17 cellular contexts compared by ENCODE assay signal in the genomic region with DNA sequence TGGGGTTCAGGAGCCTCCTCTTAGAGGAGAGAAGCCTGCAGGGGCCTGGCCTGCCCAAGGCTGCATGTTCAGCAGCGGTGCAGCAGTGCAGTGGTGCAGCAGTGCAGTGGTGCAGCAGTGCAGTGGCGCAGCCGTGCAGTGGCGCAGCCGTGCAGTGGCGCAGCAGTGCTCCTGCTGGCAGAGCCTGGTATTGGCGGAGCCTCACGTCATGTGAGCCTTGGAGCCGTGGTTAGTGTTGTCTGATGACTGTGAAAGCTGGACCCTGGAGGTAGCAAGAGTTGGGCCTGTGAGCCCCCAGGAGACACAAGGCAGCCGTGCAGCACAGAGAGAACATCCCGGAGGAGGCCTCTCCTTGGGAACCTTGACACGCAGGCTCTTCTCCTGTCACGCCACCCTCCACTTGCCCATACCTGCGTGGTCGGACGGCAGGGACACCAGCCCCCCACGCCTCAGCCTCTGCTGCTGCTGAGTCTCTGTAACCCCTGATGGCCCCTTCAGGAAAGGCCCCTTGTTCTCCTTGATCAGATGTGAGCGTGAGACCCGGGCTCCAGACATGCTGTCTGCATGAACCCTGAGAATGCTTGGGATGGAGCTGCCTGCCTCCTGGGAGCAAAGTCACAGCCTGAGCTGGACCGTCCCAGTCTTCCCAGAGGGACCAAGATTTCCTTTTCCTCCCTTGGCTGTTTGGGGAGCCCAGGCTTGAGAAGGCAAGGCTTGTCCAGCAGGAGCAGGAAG.
A peak's percentile ranks its signal among the peaks of the same experiment; 100 is the strongest.
DNase-seq lines count a peak whose midpoint lies in the region; ATAC-seq and TF ChIP-seq lines count a peak whose summit lies in the region.
"Had no signal": no experiment of that assay in that cellular context is flagged by ENCODE, and none has a peak within 500 bp of the region (broad histone marks: within the 10 kb centered on the region; RNA-seq: fewer than 3 reads in every experiment).

No MANE protein-coding gene starts in this region.

- H3K9ac ChIP-seq in trophoblast cell (ENCODE audit: low read length) = no peak overlapping the region

- H3K4me2 ChIP-seq in trophoblast cell (ENCODE audit: low read length) = no peak overlapping the region

- no peak overlapping the region for H3K23ac ChIP-seq in trophoblast cell (ENCODE audit: low read length)

- intact Hi-C loops in left lung (cut with DNase I) = no loop called here

- H3K4me1 ChIP-seq in trophoblast cell (ENCODE audit: control insufficient read depth in 1 of 2, insufficient read depth in 2 of 2, low read length in 2 of 2) (no peaks in the 10 kb centered on the region), left lung (no peaks in the 10 kb centered on the region)
- H3K4me1 ChIP-seq: gastroesophageal sphincter, sigmoid colon, thyroid gland had no signal

- no peaks in the 10 kb centered on the region for H3K79me2 ChIP-seq in trophoblast cell (ENCODE audit: control insufficient read depth, insufficient read depth, low read length, poor library complexity)

- no peak overlapping the region for H2BK12ac ChIP-seq in trophoblast cell (ENCODE audit: low read length)

- H3K27ac Mint-ChIP-seq in activated naive CD8-positive, alpha-beta T cell treated with anti-CD3 and anti-CD28 coated beads, Interleukin-2, amount 50 U/mL, for 24 hours = no peak overlapping the region
- H3K27ac Mint-ChIP-seq: CD4-positive, CD25-positive, alpha-beta regulatory T cell; nephron had no signal

- no peak overlapping the region for H3K14ac ChIP-seq in trophoblast cell (ENCODE audit: low read length)

- H3K36me3 ChIP-seq in GM06990 (ENCODE audit: control insufficient read depth, insufficient read depth, low read length) (no peaks in the 10 kb centered on the region), trophoblast cell (ENCODE audit: control insufficient read depth in 1 of 2, insufficient read depth in 2 of 2, low read length in 2 of 2) (no peaks in the 10 kb centered on the region), left lung (no peaks in the 10 kb centered on the region)
- H3K36me3 ChIP-seq: gastroesophageal sphincter, sigmoid colon, thyroid gland had no signal

- no peaks in the 10 kb centered on the region for H3K27me3 ChIP-seq in GM06990 (replicated peaks; ENCODE audit: control insufficient read depth, insufficient read depth, low read length)
- H3K27me3 ChIP-seq in trophoblast cell (ENCODE audit: insufficient read depth, low read length) = no peaks in the 10 kb centered on the region
- no peaks in the 10 kb centered on the region for H3K27me3 ChIP-seq in left lung
- H3K27me3 ChIP-seq: thyroid gland had no signal

- no peak overlapping the region for H4K12ac ChIP-seq in trophoblast cell (ENCODE audit: low read depth, low read length)

- no peak overlapping the region for H2BK5ac ChIP-seq in trophoblast cell (ENCODE audit: low read depth, low read length, poor library complexity)

- H2AFZ ChIP-seq in trophoblast cell (ENCODE audit: insufficient read depth, low read length, poor library complexity) = no peak overlapping the region

- WGBS in trophoblast cell (ENCODE audit: extremely low coverage, insufficient coverage, insufficient read length) = no CpG with 5 or more reads among the region's 20 CpGs

- H2BK120ac ChIP-seq in trophoblast cell (ENCODE audit: insufficient read depth, low read length, poor library complexity) = no peak overlapping the region

- H3K9me3 ChIP-seq in trophoblast cell (ENCODE audit: insufficient read depth, low read depth, low read length) = peaks cover 3% of the 10 kb centered on the region
- H3K9me3 ChIP-seq in left lung = peaks cover 0 to 21% of the 10 kb centered on the region in 2 donors
- H3K9me3 ChIP-seq: thyroid gland had no signal

- H4K91ac ChIP-seq in trophoblast cell (ENCODE audit: low read depth, low read length) = no peak overlapping the region

- no peak overlapping the region for H3K4me3 Mint-ChIP-seq in activated naive CD8-positive, alpha-beta T cell treated with anti-CD3 and anti-CD28 coated beads, Interleukin-2, amount 50 U/mL, for 24 hours
- H3K4me3 Mint-ChIP-seq: CD4-positive, CD25-positive, alpha-beta regulatory T cell; nephron had no signal

- H3K4ac ChIP-seq in trophoblast cell (ENCODE audit: low read depth, low read length) = no peak overlapping the region

- H4K8ac ChIP-seq in trophoblast cell (ENCODE audit: low read depth, low read length) = no peak overlapping the region

- H3K27ac ChIP-seq in coronary artery (no peak overlapping the region), trophoblast cell (ENCODE audit: low read depth, low read length) (no peak overlapping the region), left lung (no peak overlapping the region)
- H3K27ac ChIP-seq: gastroesophageal sphincter, sigmoid colon, thyroid gland had no signal

- H3K4me3 ChIP-seq in GM06990 (replicated peaks; ENCODE audit: low read depth, low read length) (no peak overlapping the region), coronary artery (no peak overlapping the region), trophoblast cell (ENCODE audit: low read depth, low read length) (peak overlapping the region; percentile 8), left lung (no peak overlapping the region)
- H3K4me3 ChIP-seq: gastroesophageal sphincter, sigmoid colon, thyroid gland had no signal

- H3K79me1 ChIP-seq in trophoblast cell (ENCODE audit: low read length) = no peaks in the 10 kb centered on the region

- TF ChIP-seq CTCF in GM06990 (IDR thresholded peaks at IDR 0.05; ENCODE audit: insufficient read depth, low read length, poor library complexity, severe bottlenecking) = peak; percentile 14
- no peak for TF ChIP-seq CTCF in coronary artery (IDR thresholded peaks at IDR 0.05)
- TF ChIP-seq CTCF in left lung (IDR thresholded peaks at IDR 0.05) = no peak

- H3K9me3 Mint-ChIP-seq in activated naive CD8-positive, alpha-beta T cell treated with anti-CD3 and anti-CD28 coated beads, Interleukin-2, amount 50 U/mL, for 24 hours = peaks cover 20% of the 10 kb centered on the region

- no peak for DNase-seq in GM06990 (ENCODE audit: extremely low read depth, insufficient read length)
- peak; percentile 64 for DNase-seq in coronary artery (ENCODE audit: low spot score)
- peak in 1 of 2 donors; percentile 4 for DNase-seq in trophoblast cell
- DNase-seq in activated naive CD8-positive, alpha-beta T cell treated with anti-CD3 and anti-CD28 coated beads, Interleukin-2, amount 50 U/mL, for 24 hours = no peak
- DNase-seq in left lung = no peak
- DNase-seq: activated effector memory CD4-positive, alpha-beta T cell treated with anti-CD3 and anti-CD28 coated beads, Interleukin-2, amount 50 U/mL, for 16 hours; anterior cingulate cortex; CD4-positive, CD25-positive, alpha-beta regulatory T cell; NCI-H1436 treated with DMSO at 0.1 percent for 48 hours; NCI-H446 treated with DMSO at 0.1 percent for 48 hours; stimulated activated CD4-positive, alpha-beta T cell treated with anti-CD3 and anti-CD28 coated beads, Interleukin-2, amount 100 ng/mL, for 48 hours; thyroid gland had no signal

- no peaks in the 10 kb centered on the region for H3K4me1 Mint-ChIP-seq in activated naive CD8-positive, alpha-beta T cell treated with anti-CD3 and anti-CD28 coated beads, Interleukin-2, amount 50 U/mL, for 24 hours
- H3K4me1 Mint-ChIP-seq: CD4-positive, CD25-positive, alpha-beta regulatory T cell had no signal

- peak; percentile 60 for TF ChIP-seq RAD21 in Ishikawa (IDR thresholded peaks at IDR 0.05; ENCODE audit: low read depth)

- no peak overlapping the region for H3K18ac ChIP-seq in trophoblast cell (ENCODE audit: low read length)

- no peak for TF ChIP-seq EP300 in Ishikawa (IDR thresholded peaks at IDR 0.05; ENCODE audit: borderline replicate concordance)

- H2AK5ac ChIP-seq in trophoblast cell (ENCODE audit: low read length) = no peak overlapping the region

- H3K27me3 Mint-ChIP-seq in activated naive CD8-positive, alpha-beta T cell treated with anti-CD3 and anti-CD28 coated beads, Interleukin-2, amount 50 U/mL, for 24 hours = no peaks in the 10 kb centered on the region

- H3K36me3 Mint-ChIP-seq in activated naive CD8-positive, alpha-beta T cell treated with anti-CD3 and anti-CD28 coated beads, Interleukin-2, amount 50 U/mL, for 24 hours (ENCODE audit: low read depth) = no peaks in the 10 kb centered on the region
- H3K36me3 Mint-ChIP-seq: CD4-positive, CD25-positive, alpha-beta regulatory T cell had no signal

- ATAC-seq in GM19395 (IDR thresholded peaks at IDR 0.05; ENCODE audit: unreplicated experiment) (no peak), left lung (no peak)
- no peak for ATAC-seq in activated naive CD8-positive, alpha-beta T cell treated with anti-CD3 and anti-CD28 coated beads, Interleukin-2, amount 50 U/mL, for 24 hours

TF ChIP-seq in Ishikawa, 13 proteins besides CTCF, POLR2A, EP300 and RAD21 (continues in another document):
- TF ChIP-seq ZBTB7A (IDR thresholded peaks at IDR 0.05; ENCODE audit: low read depth) (no peak), CREB1 (IDR thresholded peaks at IDR 0.05; ENCODE audit: low read depth) (no peak), TEAD4 (IDR thresholded peaks at IDR 0.05) (no peak), YY1 (IDR thresholded peaks at IDR 0.05; ENCODE audit: low read depth) (no peak), EGR1 (IDR thresholded peaks at IDR 0.05) (no peak), USF1 (IDR thresholded peaks at IDR 0.05) (no peak)
